In the genomic region with DNA sequence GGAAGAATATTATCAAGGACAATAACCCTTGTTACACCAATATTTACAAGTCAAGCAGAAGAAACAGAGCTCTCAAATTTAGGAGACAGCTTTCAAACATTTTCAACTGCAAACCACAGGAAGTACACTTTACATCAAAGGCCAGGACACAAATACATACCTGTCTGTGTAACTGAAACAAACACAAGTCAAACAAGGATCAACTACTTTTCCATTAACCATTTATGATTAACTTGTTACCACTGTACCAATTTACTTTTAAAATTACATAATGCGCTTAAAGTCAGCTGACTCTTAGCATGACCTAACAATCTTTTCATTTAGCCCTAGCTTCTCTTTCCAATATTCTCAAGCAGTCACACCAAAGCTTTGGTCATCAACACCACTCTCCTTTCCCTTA, we compare ENCODE assay signal across 13 cellular contexts. TPM values are rescaled to one million over a fixed set of nuclear protein-coding genes. Genes with fewer than 3 reads are reported as not detected.
DNase-seq lines count a peak whose midpoint lies in the region; ATAC-seq and TF ChIP-seq lines count a peak whose summit lies in the region.
"Had no signal": no experiment of that assay in that cellular context is flagged by ENCODE, and none has a peak within 500 bp of the region (broad histone marks: within the 10 kb centered on the region; RNA-seq: fewer than 3 reads in every experiment).

No MANE protein-coding gene starts in this region.

- H3K4me3 Mint-ChIP-seq in Calu3 (ENCODE audit: low read depth, unreplicated experiment): peak overlapping the region; percentile 15
- H3K4me3 Mint-ChIP-seq in endodermal cell: no peak overlapping the region
- H3K4me3 Mint-ChIP-seq: neural progenitor cell had no signal

- ATAC-seq in GM19372 (IDR thresholded peaks at IDR 0.05; ENCODE audit: low read depth, unreplicated experiment) (peak; percentile 59), HG03139 (IDR thresholded peaks at IDR 0.05; ENCODE audit: unreplicated experiment) (no peak)

- H3K9me3 ChIP-seq in HUES6 (ENCODE audit: control insufficient read depth, insufficient read depth, low read depth, low read length): peaks cover 2% of the 10 kb centered on the region; the same call in 1 of the 2 replicates
- no peaks in the 10 kb centered on the region for H3K9me3 ChIP-seq in endodermal cell (ENCODE audit: control insufficient read depth, low read length)
- H3K9me3 ChIP-seq: HAP-1 had no signal

- H3K9me3 Mint-ChIP-seq in Calu3 (ENCODE audit: low read depth, unreplicated experiment): no peaks in the 10 kb centered on the region
- H3K9me3 Mint-ChIP-seq in endodermal cell: no peaks in the 10 kb centered on the region

- H3K4me3 ChIP-seq in HUES6 (ENCODE audit: low read depth, low read length) (no peak overlapping the region), endodermal cell (ENCODE audit: low read length) (no peak overlapping the region)
- H3K4me3 ChIP-seq: HAP-1, neural progenitor cell had no signal

- TF ChIP-seq CTCF in Calu3 (IDR thresholded peaks at IDR 0.05; ENCODE audit: unreplicated experiment) (no peak), endodermal cell (conservative IDR thresholded peaks at IDR 0.05) (no peak)

- H3K27ac Mint-ChIP-seq in Calu3 (ENCODE audit: unreplicated experiment) (peak overlapping the region; percentile 26), endodermal cell (peak overlapping the region; percentile 56)
- H3K27ac Mint-ChIP-seq: neural progenitor cell had no signal

- H3K36me3 ChIP-seq in HUES6 (ENCODE audit: control insufficient read depth, insufficient read depth, low read length) (peaks cover 12% of the 10 kb centered on the region), endodermal cell (ENCODE audit: control insufficient read depth, insufficient read depth, low read length) (peaks cover 19% of the 10 kb centered on the region)
- H3K36me3 ChIP-seq: HAP-1, neural progenitor cell had no signal

- H3K27ac ChIP-seq in HUES6 (ENCODE audit: low read depth, low read length): 0 out of 2 replicates have a peak overlapping the region, but pooled peaks have one; percentile 26
- H3K27ac ChIP-seq in endodermal cell (ENCODE audit: low read depth, low read length): no peak overlapping the region
- H3K27ac ChIP-seq: neural progenitor cell had no signal

- H3K36me3 Mint-ChIP-seq in Calu3 (ENCODE audit: insufficient read depth, unreplicated experiment) (peaks cover 32% of the 10 kb centered on the region), endodermal cell (ENCODE audit: low read depth) (peaks cover 24% of the 10 kb centered on the region)

- no peak overlapping the region for H3K9ac ChIP-seq in HUES6 (ENCODE audit: low read length)
- no peak overlapping the region for H3K9ac ChIP-seq in endodermal cell (ENCODE audit: extremely low read depth, low read length, poor library complexity, severe bottlenecking)
- H3K9ac ChIP-seq: neural progenitor cell had no signal

- H3K4me1 ChIP-seq in HUES6 (ENCODE audit: control insufficient read depth, insufficient read depth, low read length) (peaks cover 13% of the 10 kb centered on the region), endodermal cell (ENCODE audit: control insufficient read depth, insufficient read depth, low read length) (no peaks in the 10 kb centered on the region)
- H3K4me1 ChIP-seq: neural progenitor cell had no signal

- no peaks in the 10 kb centered on the region for H3K27me3 Mint-ChIP-seq in Calu3 (ENCODE audit: unreplicated experiment)
- no peaks in the 10 kb centered on the region for H3K27me3 Mint-ChIP-seq in endodermal cell (ENCODE audit: insufficient read depth)

- CTCF ChIA-PET in Calu3 (lab: Charles Lee): interaction anchor here (1.6 kb wide), 1 partner anchor 43 kb away, joined by 3 read pairs; the partner anchor contains the start of gene TRIM33

- 96 to 100% methylated on average over 1 of the region's 1 CpG for WGBS in endodermal cell (ENCODE audit: insufficient coverage in 1 of 2, insufficient read length in 1 of 2), 2 experiments

- H3K27me3 ChIP-seq in HUES6 (ENCODE audit: control insufficient read depth, insufficient read depth, low read length) (no peaks in the 10 kb centered on the region), endodermal cell (ENCODE audit: control insufficient read depth, insufficient read depth, low read length, poor library complexity, severe bottlenecking) (no peaks in the 10 kb centered on the region)
- H3K27me3 ChIP-seq: neural progenitor cell had no signal

- H3K4me1 Mint-ChIP-seq in Calu3 (ENCODE audit: low read depth, unreplicated experiment): peaks cover 48% of the 10 kb centered on the region
- peaks cover 18% of the 10 kb centered on the region for H3K4me1 Mint-ChIP-seq in endodermal cell
- H3K4me1 Mint-ChIP-seq: neural progenitor cell had no signal

- BruUV-seq in Calu3 (replicated peaks; lab: Mats Ljungman, UMichigan): no TSS peak

- no peak for DNase-seq in Calu3
- DNase-seq in endodermal cell: no peak
- DNase-seq in superior temporal gyrus (ENCODE audit: extremely low spot score): no peak
- no peak for DNase-seq in stimulated activated CD4-positive, alpha-beta T cell treated with anti-CD3 and anti-CD28 coated beads, Interleukin-4, amount 100 ng/mL, for 24 hours
- DNase-seq in ureter (ENCODE audit: low spot score): no peak
- DNase-seq: kidney; NCI-H1092 treated with DMSO at 0.1 percent for 48 hours; stimulated activated naive CD4-positive, alpha-beta T cell treated with Interleukin-2 at 50 U/mL for 16 hours had no signal

- intact Hi-C loops in Calu3 (cut with micrococcal nuclease; ENCODE audit: unreplicated experiment): loop anchor here (5.0 kb wide), 1 partner anchor 40 kb away; no protein-coding TSS in a partner anchor

RNA-seq across cellular contexts. Expression of gene TRIM33, which starts 43.5 kb away (rescaled TPM):
- total RNA-seq in Calu3 (2022) (42.0 and 46.8 TPM in 2 replicates), endodermal cell (10 to 100 TPM; 47.2 to 50.6 TPM), ureter (78.5 TPM)
- polyA plus RNA-seq in endodermal cell (2013, experiment 1 of 2): 35.8 TPM
- 35.1 TPM for polyA plus RNA-seq in endodermal cell (2013, experiment 2 of 2)
